ENCODE assay signal across 10 cellular contexts in the genomic region with DNA sequence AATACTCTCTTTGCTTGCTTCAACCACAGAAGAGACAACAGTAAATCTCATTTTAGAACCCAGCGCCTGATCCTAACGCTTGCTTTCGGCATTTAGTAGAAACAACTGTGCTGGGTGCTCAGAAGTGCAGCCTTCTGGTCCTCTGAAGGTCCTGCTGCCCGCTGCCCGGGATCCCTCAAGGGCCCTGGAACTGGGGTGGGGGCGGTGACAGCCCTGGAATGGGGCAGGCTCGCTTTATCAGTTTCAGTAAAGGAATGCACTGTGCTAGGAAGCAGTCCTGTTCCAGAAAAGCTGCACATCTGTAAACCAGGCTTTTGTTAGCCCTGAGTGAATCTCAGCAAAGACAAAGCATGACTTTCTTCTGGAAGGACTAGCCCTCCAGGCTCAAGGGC.
DNase-seq lines count a peak whose midpoint lies in the region; ATAC-seq and TF ChIP-seq lines count a peak whose summit lies in the region.
"Had no signal": no experiment of that assay in that cellular context is flagged by ENCODE, and none has a peak within 500 bp of the region (broad histone marks: within the 10 kb centered on the region; RNA-seq: fewer than 3 reads in every experiment).

No MANE protein-coding gene starts in this region.

- no peaks in the 10 kb centered on the region for H3K9me3 ChIP-seq in BLaER1 treated with 17β-estradiol and CSF1 and Interleukin-3, amounts not matched to agents 10 nM and 100 nM (replicated peaks in 1 of 11)
- H3K9me3 ChIP-seq in right atrium auricular region (no peaks in the 10 kb centered on the region), psoas muscle (no peaks in the 10 kb centered on the region)

- H3K4me3 ChIP-seq in BLaER1 treated with 17β-estradiol and CSF1 and Interleukin-3, amounts not matched to agents 10 nM and 100 nM: no peak overlapping the region; a peak in 1 of 20 replicates
- peak overlapping the region; percentile 36 for H3K4me3 ChIP-seq in astrocyte of the cerebellum (ENCODE audit: low read depth, low read length)
- peak overlapping the region; percentile 39 to 45 for H3K4me3 ChIP-seq in right atrium auricular region
- H3K4me3 ChIP-seq in psoas muscle: peak overlapping the region; percentile 41

- WGBS in psoas muscle, 3 donors: 63 to 76% (median 73%) methylated on average over 7 of the region's 7 CpGs

- H3K4me3 Mint-ChIP-seq in stimulated activated naive B cell treated with anti-CD40 and anti-IgM and Interleukin-4, amounts not matched to agents 10 μg/mL and 1 μg/mL and 100 μg/mL, for 72 hours: no peak overlapping the region
- H3K4me3 Mint-ChIP-seq: CD14-positive monocyte had no signal

- H3K36me3 Mint-ChIP-seq in stimulated activated naive B cell treated with anti-CD40 and anti-IgM and Interleukin-4, amounts not matched to agents 10 μg/mL and 1 μg/mL and 100 μg/mL, for 72 hours: peaks cover 11 to 33% of the 10 kb centered on the region in 2 donors

- H4K20me1 ChIP-seq in BLaER1 treated with 17β-estradiol and CSF1 and Interleukin-3, amounts not matched to agents 10 nM and 100 nM: peaks cover 0 to 100% (median 0%) of the 10 kb centered on the region in 11 experiments; a peak in 6 of 22 replicates

- ATAC-seq in psoas muscle: peak; percentile 1 to 14 (median 7)
- no peak for ATAC-seq in stimulated activated naive B cell treated with anti-CD40 and anti-IgM and Interleukin-4, amounts not matched to agents 10 μg/mL and 1 μg/mL and 100 μg/mL, for 72 hours (replicated peaks)

- TF ChIP-seq CTCF in astrocyte of the cerebellum (IDR thresholded peaks at IDR 0.05; ENCODE audit: low read depth, low read length, missing control alignments) (no peak), right atrium auricular region (IDR thresholded peaks at IDR 0.05) (no peak), psoas muscle (IDR thresholded peaks at IDR 0.05) (no peak)

- H3K27me3 Mint-ChIP-seq in stimulated activated naive B cell treated with anti-CD40 and anti-IgM and Interleukin-4, amounts not matched to agents 10 μg/mL and 1 μg/mL and 100 μg/mL, for 72 hours: no peaks in the 10 kb centered on the region

- no peak overlapping the region for H3K27ac Mint-ChIP-seq in stimulated activated naive B cell treated with anti-CD40 and anti-IgM and Interleukin-4, amounts not matched to agents 10 μg/mL and 1 μg/mL and 100 μg/mL, for 72 hours

- H3K9ac ChIP-seq in BLaER1 treated with 17β-estradiol and CSF1 and Interleukin-3, amounts not matched to agents 10 nM and 100 nM: peak overlapping the region in 3 of 11 experiments; percentile 53 to 70 (median 63); a peak in 5 of 22 replicates

- H3K4me2 ChIP-seq in BLaER1 treated with 17β-estradiol and CSF1 and Interleukin-3, amounts not matched to agents 10 nM and 100 nM: peak overlapping the region in 6 of 11 experiments; percentile 71 to 94 (median 80); a peak in 12 of 22 replicates

- DNase-seq in astrocyte of the cerebellum (ENCODE audit: low read depth): no peak
- DNase-seq in right atrium auricular region (ENCODE audit: low spot score): no peak
- DNase-seq in psoas muscle: no peak
- DNase-seq in posterior vena cava (ENCODE audit: low spot score): no peak
- DNase-seq in NCI-H1105 treated with DMSO at 0.1 percent for 48 hours (lab: John Stamatoyannopoulos, UW): no peak
- no peak for DNase-seq in stimulated activated CD4-positive, alpha-beta T cell treated with anti-CD3 and anti-CD28 coated beads, Interleukin-2, amount 100 ng/mL, for 24 hours
- DNase-seq in stimulated activated naive B cell treated with anti-CD40 and anti-IgM and Interleukin-4, amounts not matched to agents 10 μg/mL and 1 μg/mL and 100 μg/mL, for 72 hours: no peak
- DNase-seq: activated CD4-positive, alpha-beta T cell treated with anti-CD3 and anti-CD28 coated beads, Interleukin-2, amount 50 U/mL, for 4 hours had no signal

- H3K4me1 Mint-ChIP-seq in stimulated activated naive B cell treated with anti-CD40 and anti-IgM and Interleukin-4, amounts not matched to agents 10 μg/mL and 1 μg/mL and 100 μg/mL, for 72 hours: peaks cover 11 to 14% of the 10 kb centered on the region in 2 donors
- H3K4me1 Mint-ChIP-seq: CD14-positive monocyte had no signal

- peaks cover 21 to 56% (median 36%) of the 10 kb centered on the region in 10 experiments for H3K4me1 ChIP-seq in BLaER1 treated with 17β-estradiol and CSF1 and Interleukin-3, amounts not matched to agents 10 nM and 100 nM
- peaks cover 0 to 67% of the 10 kb centered on the region in 2 donors for H3K4me1 ChIP-seq in right atrium auricular region
- peaks cover 41% of the 10 kb centered on the region for H3K4me1 ChIP-seq in psoas muscle

- H3K27me3 ChIP-seq in BLaER1 treated with 17β-estradiol and CSF1 and Interleukin-3, amounts not matched to agents 10 nM and 100 nM: no peaks in the 10 kb centered on the region
- H3K27me3 ChIP-seq in right atrium auricular region (no peaks in the 10 kb centered on the region), psoas muscle (ENCODE audit: insufficient read depth in 3 of 3, low read length in 2 of 3) (no peaks in the 10 kb centered on the region)

- H3K9me3 Mint-ChIP-seq in stimulated activated naive B cell treated with anti-CD40 and anti-IgM and Interleukin-4, amounts not matched to agents 10 μg/mL and 1 μg/mL and 100 μg/mL, for 72 hours: no peaks in the 10 kb centered on the region
- H3K9me3 Mint-ChIP-seq: CD14-positive monocyte had no signal

- in situ Hi-C loops in astrocyte of the cerebellum (cut with HindIII; ENCODE audit: low sequenced_read_pairs): loop anchor here (5.0 kb wide), 1 partner anchor 75 kb away; no protein-coding TSS in a partner anchor

- peak overlapping the region in 6 of 11 experiments; percentile 52 to 77 (median 70); a peak in 7 of 22 replicates for H3K27ac ChIP-seq in BLaER1 treated with 17β-estradiol and CSF1 and Interleukin-3, amounts not matched to agents 10 nM and 100 nM
- peak overlapping the region; percentile 91 to 96 for H3K27ac ChIP-seq in right atrium auricular region
- peak overlapping the region; percentile 61 for H3K27ac ChIP-seq in psoas muscle

- H3K36me3 ChIP-seq in BLaER1 treated with 17β-estradiol and CSF1 and Interleukin-3, amounts not matched to agents 10 nM and 100 nM: peaks cover 0 to 100% (median 13%) of the 10 kb centered on the region in 11 experiments; a peak in 10 of 22 replicates
- no peaks in the 10 kb centered on the region for H3K36me3 ChIP-seq in right atrium auricular region
- H3K36me3 ChIP-seq in psoas muscle (ENCODE audit: insufficient read depth in 1 of 2, low read depth in 1 of 2): peaks cover 0 to 8% of the 10 kb centered on the region in 2 donors

- intact Hi-C loops in psoas muscle (cut with DNase I) (no loop called here), posterior vena cava (cut with DNase I) (no loop called here)

Comparison
In these comparisons a context has a peak if more than half of its experiments do, and no peak if none do; other contexts are left out.
1. H3K4me3 ChIP-seq: peak in astrocyte of the cerebellum (single experiment), right atrium auricular region (2 of 2) and psoas muscle (single experiment); none in BLaER1 treated with 17β-estradiol and CSF1 and Interleukin-3, amounts not matched to agents 10 nM and 100 nM (0 of 10).
2. ATAC-seq: peak in psoas muscle (4 of 4); none in stimulated activated naive B cell treated with anti-CD40 and anti-IgM and Interleukin-4, amounts not matched to agents 10 μg/mL and 1 μg/mL and 100 μg/mL, for 72 hours (0 of 2).
3. Peak in every context shown above with its lines, with median percentiles within 50 percentile points of each other: H3K27ac ChIP-seq.